ENCODE assay signal across 26 cellular contexts in genomic region chr6:107816818-107817217, GRCh38. TPM values are rescaled to one million over a fixed set of nuclear protein-coding genes. Genes with fewer than 3 reads are reported as not detected.
DNase-seq lines count a peak whose midpoint lies in the region; ATAC-seq lines count a peak whose summit lies in the region.
"Had no signal": no experiment of that assay in that cellular context is flagged by ENCODE, and none has a peak within 500 bp of the region (broad histone marks: within the 10 kb centered on the region; RNA-seq: fewer than 3 reads in every experiment).

No MANE protein-coding gene starts in this region.

- H3K27me3 Mint-ChIP-seq in activated T-cell treated with anti-CD3 and anti-CD28 coated beads, Interleukin-2, amount 50 U/mL, for 4 hours (ENCODE audit: low read depth): no peaks in the 10 kb centered on the region
- no peaks in the 10 kb centered on the region for H3K27me3 Mint-ChIP-seq in activated naive CD8-positive, alpha-beta T cell treated with anti-CD3 and anti-CD28 coated beads for 36 hours
- no peaks in the 10 kb centered on the region for H3K27me3 Mint-ChIP-seq in stimulated activated naive CD8-positive, alpha-beta T cell treated with anti-CD3 and anti-CD28 coated beads, Interleukin-15, amount 100 ng/mL, for 72 hours
- H3K27me3 Mint-ChIP-seq: memory B cell had no signal

- H3K4me3 ChIP-seq in mesenchymal stem cell (ENCODE audit: insufficient read depth in 1 of 2, low read depth in 1 of 2, low read length in 2 of 2) (no peak overlapping the region), H7 (ENCODE audit: insufficient read depth, low read depth, low read length) (no peak overlapping the region)
- H3K4me3 ChIP-seq: ascending aorta; BLaER1 treated with 17β-estradiol and CSF1 and Interleukin-3, amounts not matched to agents 10 nM and 100 nM; esophagus squamous epithelium; gastroesophageal sphincter; prostate gland; SK-N-MC; skin epidermis had no signal

- no peaks in the 10 kb centered on the region for H3K79me1 ChIP-seq in mesenchymal stem cell (replicated peaks; ENCODE audit: low read length, poor library complexity, severe bottlenecking)

- H3K4ac ChIP-seq in mesenchymal stem cell (ENCODE audit: low read depth in 1 of 2, low read length in 2 of 2): no peak overlapping the region

- H3K27me3 ChIP-seq in mesenchymal stem cell (ENCODE audit: control insufficient read depth in 1 of 2, insufficient read depth in 1 of 2, low read length in 2 of 2) (peaks cover 3 to 9% of the 10 kb centered on the region in 2 experiments), H7 (ENCODE audit: control insufficient read depth, insufficient read depth, low read length) (no peaks in the 10 kb centered on the region)
- H3K27me3 ChIP-seq: ascending aorta, gastroesophageal sphincter had no signal

- H2AK5ac ChIP-seq in mesenchymal stem cell (ENCODE audit: low read length, severe bottlenecking): no peak overlapping the region

- no peak overlapping the region for H3K23ac ChIP-seq in mesenchymal stem cell (ENCODE audit: low read length in 2 of 2)

- no peak overlapping the region for H2BK12ac ChIP-seq in mesenchymal stem cell (ENCODE audit: low read length in 2 of 2)

- peaks cover 20% of the 10 kb centered on the region for H3K36me3 Mint-ChIP-seq in activated T-cell treated with anti-CD3 and anti-CD28 coated beads, Interleukin-2, amount 50 U/mL, for 4 hours (ENCODE audit: insufficient read depth)
- peaks cover 10% of the 10 kb centered on the region for H3K36me3 Mint-ChIP-seq in activated naive CD8-positive, alpha-beta T cell treated with anti-CD3 and anti-CD28 coated beads for 36 hours

- H3K4me2 ChIP-seq in mesenchymal stem cell (ENCODE audit: low read length, poor library complexity, severe bottlenecking): peak overlapping the region; percentile 26
- H3K4me2 ChIP-seq: BLaER1 treated with 17β-estradiol and CSF1 and Interleukin-3, amounts not matched to agents 10 nM and 100 nM had no signal

- ATAC-seq in activated T-cell treated with anti-CD3 and anti-CD28 coated beads, Interleukin-2, amount 50 U/mL, for 4 hours: no peak
- no peak for ATAC-seq in stimulated activated naive CD8-positive, alpha-beta T cell treated with anti-CD3 and anti-CD28 coated beads, Interleukin-15, amount 100 ng/mL, for 72 hours
- ATAC-seq: gastroesophageal sphincter, HCT116 had no signal

- no peak for DNase-seq in activated T-cell treated with anti-CD3 and anti-CD28 coated beads, Interleukin-2, amount 50 U/mL, for 4 hours
- no peak for DNase-seq in activated T-cell treated with anti-CD3 and anti-CD28 coated beads for 4 hours
- DNase-seq in activated naive CD8-positive, alpha-beta T cell treated with anti-CD3 and anti-CD28 coated beads for 36 hours: no peak
- no peak for DNase-seq in mesenchymal stem cell
- DNase-seq in stimulated activated naive CD8-positive, alpha-beta T cell treated with anti-CD3 and anti-CD28 coated beads, Interleukin-15, amount 100 ng/mL, for 72 hours: no peak
- DNase-seq in NCI-H748 (lab: John Stamatoyannopoulos, UW; ENCODE audit: unreplicated experiment): no peak
- no peak for DNase-seq in H7
- no peak for DNase-seq in caudate nucleus (lab: John Stamatoyannopoulos, UW)
- DNase-seq: activated effector memory CD4-positive, alpha-beta T cell treated with Interleukin-2 at 50 U/mL for 16 hours; effector memory CD4-positive, alpha-beta T cell; esophagus squamous epithelium; NCI-H2107; NCI-H510A treated with DMSO at 0.1 percent for 48 hours; stimulated activated CD4-positive, alpha-beta T cell treated with anti-CD3 and anti-CD28 coated beads, Interleukin-4, amount 100 ng/mL, for 1 hour; WERI-Rb-1 had no signal

- H3K18ac ChIP-seq in mesenchymal stem cell (ENCODE audit: low read depth in 1 of 2, low read length in 2 of 2): no peak overlapping the region

- H3K9me3 Mint-ChIP-seq in activated T-cell treated with anti-CD3 and anti-CD28 coated beads, Interleukin-2, amount 50 U/mL, for 4 hours: no peaks in the 10 kb centered on the region
- H3K9me3 Mint-ChIP-seq in activated naive CD8-positive, alpha-beta T cell treated with anti-CD3 and anti-CD28 coated beads for 36 hours: no peaks in the 10 kb centered on the region
- H3K9me3 Mint-ChIP-seq in stimulated activated naive CD8-positive, alpha-beta T cell treated with anti-CD3 and anti-CD28 coated beads, Interleukin-15, amount 100 ng/mL, for 72 hours: no peaks in the 10 kb centered on the region
- H3K9me3 Mint-ChIP-seq: memory B cell; T-helper 2 cell treated with Interferon-gamma antibody and Interleukin-4, amounts not matched to agents 5 μg/mL and 100 μg/mL, for 36 hours had no signal

- no peak overlapping the region for H3K9ac ChIP-seq in mesenchymal stem cell (ENCODE audit: low read length)
- H3K9ac ChIP-seq: BLaER1 treated with 17β-estradiol and CSF1 and Interleukin-3, amounts not matched to agents 10 nM and 100 nM had no signal

- no peak overlapping the region for H3K27ac ChIP-seq in mesenchymal stem cell (ENCODE audit: low read length, poor library complexity, severe bottlenecking)
- H3K27ac ChIP-seq in caudate nucleus (ENCODE audit: low read depth, low read length): no peak overlapping the region
- H3K27ac ChIP-seq: ascending aorta; BLaER1 treated with 17β-estradiol and CSF1 and Interleukin-3, amounts not matched to agents 10 nM and 100 nM; esophagus squamous epithelium; gastroesophageal sphincter; prostate gland; SK-N-MC; skin epidermis; WERI-Rb-1 had no signal

- H3K4me3 Mint-ChIP-seq in activated T-cell treated with anti-CD3 and anti-CD28 coated beads, Interleukin-2, amount 50 U/mL, for 4 hours: peak overlapping the region; percentile 29
- H3K4me3 Mint-ChIP-seq in activated naive CD8-positive, alpha-beta T cell treated with anti-CD3 and anti-CD28 coated beads for 36 hours: peak overlapping the region; percentile 71
- peak overlapping the region; percentile 92 to 95 for H3K4me3 Mint-ChIP-seq in stimulated activated naive CD8-positive, alpha-beta T cell treated with anti-CD3 and anti-CD28 coated beads, Interleukin-15, amount 100 ng/mL, for 72 hours
- H3K4me3 Mint-ChIP-seq: memory B cell; T-helper 2 cell treated with Interferon-gamma antibody and Interleukin-4, amounts not matched to agents 5 μg/mL and 100 μg/mL, for 36 hours had no signal

- no peak overlapping the region for H2BK120ac ChIP-seq in mesenchymal stem cell (ENCODE audit: low read depth, low read length)

- H3K14ac ChIP-seq in mesenchymal stem cell (ENCODE audit: low read length in 2 of 2): no peak overlapping the region

- H2BK5ac ChIP-seq in mesenchymal stem cell (ENCODE audit: low read depth, low read length, poor library complexity, severe bottlenecking): no peak overlapping the region

- 60% methylated on average over 3 of the region's 3 CpGs for WGBS in mesenchymal stem cell

- H3K36me3 ChIP-seq in mesenchymal stem cell (ENCODE audit: control insufficient read depth in 1 of 2, insufficient read depth in 2 of 2, low read depth in 1 of 2, low read length in 2 of 2): no peaks in the 10 kb centered on the region
- no peaks in the 10 kb centered on the region for H3K36me3 ChIP-seq in H7 (replicated peaks; ENCODE audit: control insufficient read depth, insufficient read depth, low read length)
- H3K36me3 ChIP-seq: ascending aorta; BLaER1 treated with 17β-estradiol and CSF1 and Interleukin-3, amounts not matched to agents 10 nM and 100 nM; esophagus squamous epithelium; gastroesophageal sphincter; prostate gland; WERI-Rb-1 had no signal

- H3K9me3 ChIP-seq in mesenchymal stem cell (ENCODE audit: control insufficient read depth, low read length): no peaks in the 10 kb centered on the region
- H3K9me3 ChIP-seq: ascending aorta; BLaER1 treated with 17β-estradiol and CSF1 and Interleukin-3, amounts not matched to agents 10 nM and 100 nM; esophagus squamous epithelium; gastroesophageal sphincter; prostate gland had no signal

- H3K4me1 Mint-ChIP-seq in activated T-cell treated with anti-CD3 and anti-CD28 coated beads, Interleukin-2, amount 50 U/mL, for 4 hours (ENCODE audit: low read depth): peaks cover 78% of the 10 kb centered on the region
- H3K4me1 Mint-ChIP-seq in activated naive CD8-positive, alpha-beta T cell treated with anti-CD3 and anti-CD28 coated beads for 36 hours: peaks cover 76% of the 10 kb centered on the region
- H3K4me1 Mint-ChIP-seq in stimulated activated naive CD8-positive, alpha-beta T cell treated with anti-CD3 and anti-CD28 coated beads, Interleukin-15, amount 100 ng/mL, for 72 hours: peaks cover 94% of the 10 kb centered on the region

- no peak overlapping the region for H2AFZ ChIP-seq in mesenchymal stem cell (ENCODE audit: low read depth, low read length)

- peaks cover 15% of the 10 kb centered on the region for H3K4me1 ChIP-seq in mesenchymal stem cell (ENCODE audit: control insufficient read depth, insufficient read depth, low read depth, low read length)
- H3K4me1 ChIP-seq: ascending aorta, prostate gland had no signal

- no peak overlapping the region for H4K8ac ChIP-seq in mesenchymal stem cell (ENCODE audit: low read length)

- H2BK15ac ChIP-seq in mesenchymal stem cell (ENCODE audit: low read depth, poor library complexity, severe bottlenecking): no peak overlapping the region

- H4K91ac ChIP-seq in mesenchymal stem cell (ENCODE audit: low read length): no peak overlapping the region

- H3K27ac Mint-ChIP-seq in activated naive CD8-positive, alpha-beta T cell treated with anti-CD3 and anti-CD28 coated beads for 36 hours: peak overlapping the region; percentile 97
- peak overlapping the region; percentile 87 to 88 for H3K27ac Mint-ChIP-seq in stimulated activated naive CD8-positive, alpha-beta T cell treated with anti-CD3 and anti-CD28 coated beads, Interleukin-15, amount 100 ng/mL, for 72 hours

RNA-seq across cellular contexts. Expression of gene SCML4, which starts 7.3 kb away (rescaled TPM):
- 1 to 10 TPM; 2.1 to 2.2 (median 2.2) TPM for total RNA-seq in activated T-cell treated with anti-CD3 and anti-CD28 coated beads, Interleukin-2, amount 50 U/mL, for 4 hours
- total RNA-seq in activated naive CD8-positive, alpha-beta T cell treated with anti-CD3 and anti-CD28 coated beads for 36 hours: 10 to 100 TPM; 15.3 to 16.3 TPM
- polyA plus RNA-seq in mesenchymal stem cell (2013, experiment 1 of 2): not detected
- polyA plus RNA-seq in mesenchymal stem cell (2013, experiment 2 of 2): not detected
- total RNA-seq in H7 (2014; rRNA removed; shearing (Covaris generic)): not detected in 2 replicates
- total RNA-seq: ascending aorta, chondrocyte, kidney epithelial cell had no signal

Comparison
In these comparisons a context has a peak if more than half of its experiments do, and no peak if none do; other contexts are left out.
1. H3K4me3 Mint-ChIP-seq: peak in every context shown above with its lines; median percentile 94 in stimulated activated naive CD8-positive, alpha-beta T cell treated with anti-CD3 and anti-CD28 coated beads, Interleukin-15, amount 100 ng/mL, for 72 hours; 71 in activated naive CD8-positive, alpha-beta T cell treated with anti-CD3 and anti-CD28 coated beads for 36 hours; 29 in activated T-cell treated with anti-CD3 and anti-CD28 coated beads, Interleukin-2, amount 50 U/mL, for 4 hours.
2. RNA of gene SCML4, which starts 7.3 kb away (total RNA-seq): 15.3 to 16.3 TPM in activated naive CD8-positive, alpha-beta T cell treated with anti-CD3 and anti-CD28 coated beads for 36 hours; 2.1 to 2.2 TPM in activated T-cell treated with anti-CD3 and anti-CD28 coated beads, Interleukin-2, amount 50 U/mL, for 4 hours and not detected in H7; every median in the first group is over 4 times any median in the second.